8 cellular contexts compared by ENCODE assay signal in genomic region chr11:6646631-6647281, GRCh38. TPM values are rescaled to one million over a fixed set of nuclear protein-coding genes. Genes with fewer than 3 reads are reported as not detected.
A peak's percentile ranks its signal among the peaks of the same experiment; 100 is the strongest.
DNase-seq lines count a peak whose midpoint lies in the region; ATAC-seq and TF ChIP-seq lines count a peak whose summit lies in the region.

No MANE protein-coding gene starts in this region.

- POLR2A ChIA-PET in AG04450 (lab: Yijun Ruan, JAX) = interaction anchor here (0.7 to 1.3 kb wide), 5 partner anchors 11 to 173 kb away, joined by 3 to 9 read pairs (median 6); partner anchors contain the start of genes TAF10, TPP1 and TRIM3
- POLR2A ChIA-PET in T-cell (lab: Charles Lee) = interaction anchor here in 1 of 2 donors (0.6 kb wide), 1 partner anchor 108 kb away, joined by 6 read pairs; no protein-coding TSS in a partner anchor

- H3K27me3 Mint-ChIP-seq in T-cell (no peaks in the 10 kb centered on the region), mesothelial cell of epicardium (ENCODE audit: low read depth) (no peaks in the 10 kb centered on the region)

- no peak for TF ChIP-seq CTCF in AG04450 (IDR thresholded peaks at IDR 0.05; ENCODE audit: low read depth, low read length)
- TF ChIP-seq CTCF in mesothelial cell of epicardium (IDR thresholded peaks at IDR 0.05; ENCODE audit: unreplicated experiment) = no peak

- H3K27ac Mint-ChIP-seq in T-cell = no peak overlapping the region
- H3K27ac Mint-ChIP-seq in mesothelial cell of epicardium = no peak overlapping the region

- H3K4me1 Mint-ChIP-seq in T-cell = no peaks in the 10 kb centered on the region
- peaks cover 3% of the 10 kb centered on the region for H3K4me1 Mint-ChIP-seq in mesothelial cell of epicardium

- H3K4me3 ChIP-seq in AG04450 (ENCODE audit: low read depth, low read length) = peak overlapping the region; percentile 18; the same call in 1 of the 2 replicates

- H3K9me3 ChIP-seq in AG04450 (ENCODE audit: control insufficient read depth, insufficient read depth, low read length) = no peaks in the 10 kb centered on the region

- H3K36me3 Mint-ChIP-seq in T-cell (no peaks in the 10 kb centered on the region), mesothelial cell of epicardium (peaks cover 3% of the 10 kb centered on the region)

- H3K4me3 Mint-ChIP-seq in T-cell (no peak overlapping the region), mesothelial cell of epicardium (no peak overlapping the region)

- no peaks in the 10 kb centered on the region for H3K9me3 Mint-ChIP-seq in T-cell
- H3K9me3 Mint-ChIP-seq in mesothelial cell of epicardium = no peaks in the 10 kb centered on the region

- peak overlapping the region; percentile 21 for H3K27ac ChIP-seq in AG04450 (ENCODE audit: low read depth, low read length)

- DNase-seq in AG04450 (ENCODE audit: low read depth, low spot score) (no peak), T-cell (peak in 14 of 34 experiments; percentile 14 to 59 (median 25)), Right ventricle myocardium inferior (ENCODE audit: missing footprints) (peak; percentile 74), NCI-H748 (lab: John Stamatoyannopoulos, UW; ENCODE audit: unreplicated experiment) (no peak), mesothelial cell of epicardium (ENCODE audit: low spot score in 2 of 2, unreplicated experiment in 2 of 2) (no peak)
- peak; percentile 23 for DNase-seq in stimulated activated CD4-positive, alpha-beta T cell treated with anti-CD3 and anti-CD28 coated beads, Interleukin-4, amount 100 ng/mL, for 24 hours

- CTCF ChIA-PET in AG04450 (lab: Charles Lee) (interaction anchor here (1.1 to 1.5 kb wide), 4 partner anchors 11 to 36 kb away, joined by 3 to 5 read pairs (median 4); partner anchors contain the start of genes MRPL17 and TAF10), T-cell (lab: Charles Lee) (interaction anchor here (0.6 to 1.2 kb wide), 3 partner anchors 21 to 54 kb away, joined by 3 to 4 read pairs (median 3); no protein-coding TSS in a partner anchor)

- intact Hi-C loops in Right ventricle myocardium inferior (cut with DNase I) = loop anchor here (5.0 kb wide), 1 partner anchor 36 kb away; the partner anchor contains the start of gene MRPL17

- peak; percentile 88 for ATAC-seq in GM18873 (IDR thresholded peaks at IDR 0.05; ENCODE audit: low FRiP score, unreplicated experiment)
- peak; percentile 82 for ATAC-seq in HG03045 (IDR thresholded peaks at IDR 0.05; ENCODE audit: unreplicated experiment)
- peak; percentile 70 to 86 (median 79) for ATAC-seq in T-cell (replicated peaks in 1 of 4)
- peak; percentile 74 for ATAC-seq in Right ventricle myocardium inferior

- peaks cover 5% of the 10 kb centered on the region for H3K27me3 ChIP-seq in AG04450 (ENCODE audit: control insufficient read depth, insufficient read depth, low read length)

RNA-seq across cellular contexts. Expression of gene DCHS1, which starts 8.9 kb away (rescaled TPM):
- 8.7 and 11.2 TPM in 2 replicates for polyA plus RNA-seq in AG04450 (2011; rRNA removed)
- polyA minus RNA-seq in AG04450 (2011; rRNA and poly(A)+ RNA removed) = 24.9 and 30.7 TPM in 2 replicates
- 10 to 100 TPM in 3 of 5 donors, 1 to 10 TPM in 2; 4.9 to 14.8 (median 10.4) TPM for total RNA-seq in T-cell
- 10.7 TPM for total RNA-seq in Right ventricle myocardium inferior
- 75.9 to 81.2 TPM (median 77.3 TPM) in 3 replicates for total RNA-seq in mesothelial cell of epicardium

RNA-seq across cellular contexts. Expression of gene TPP1, which starts 27.5 kb away (rescaled TPM):
- polyA plus RNA-seq in AG04450 (2011; rRNA removed) = 128 and 152 TPM in 2 replicates
- polyA minus RNA-seq in AG04450 (2011; rRNA and poly(A)+ RNA removed) = 83.1 and 118 TPM in 2 replicates
- 100 to 1,000 TPM in 3 of 5 donors, 10 to 100 TPM in 2; 67.4 to 168 (median 132) TPM for total RNA-seq in T-cell
- 81.5 TPM for total RNA-seq in Right ventricle myocardium inferior
- 45.8 to 50.1 TPM (median 46.0 TPM) in 3 replicates for total RNA-seq in mesothelial cell of epicardium

RNA-seq across cellular contexts. Expression of gene TAF10, which starts 34.7 kb away (rescaled TPM):
- polyA plus RNA-seq in AG04450 (2011; rRNA removed) = 170 and 215 TPM in 2 replicates
- 111 and 155 TPM in 2 replicates for polyA minus RNA-seq in AG04450 (2011; rRNA and poly(A)+ RNA removed)
- total RNA-seq in T-cell = 100 to 1,000 TPM in 4 of 5 donors, 10 to 100 TPM in 1; 99.4 to 152 (median 144) TPM
- 90.9 TPM for total RNA-seq in Right ventricle myocardium inferior
- total RNA-seq in mesothelial cell of epicardium = 112 to 119 TPM (median 115 TPM) in 3 replicates

RNA-seq across cellular contexts. Expression of gene MRPL17, which starts 36.4 kb away (rescaled TPM):
- 63.3 and 69.1 TPM in 2 replicates for polyA plus RNA-seq in AG04450 (2011; rRNA removed)
- polyA minus RNA-seq in AG04450 (2011; rRNA and poly(A)+ RNA removed) = 36.0 and 40.3 TPM in 2 replicates
- total RNA-seq in T-cell = 10 to 100 TPM; 12.1 to 33.1 (median 30.2) TPM
- 44.8 TPM for total RNA-seq in Right ventricle myocardium inferior
- total RNA-seq in mesothelial cell of epicardium = 41.6 to 45.3 TPM (median 42.7 TPM) in 3 replicates

RNA-seq across cellular contexts. Expression of gene ILK, which starts 43.2 kb away (rescaled TPM):
- 362 and 417 TPM in 2 replicates for polyA plus RNA-seq in AG04450 (2011; rRNA removed)
- 303 and 387 TPM in 2 replicates for polyA minus RNA-seq in AG04450 (2011; rRNA and poly(A)+ RNA removed)
- total RNA-seq in T-cell (100 to 1,000 TPM in 2 of 5 donors, 10 to 100 TPM in 3; 49.3 to 111 (median 99.4) TPM), Right ventricle myocardium inferior (233 TPM), mesothelial cell of epicardium (127 to 144 TPM (median 130 TPM) in 3 replicates)

Comparison
In these comparisons a context has a peak if more than half of its experiments do, and no peak if none do; other contexts are left out.
1. DNase-seq: peak in Right ventricle myocardium inferior (single experiment) and stimulated activated CD4-positive, alpha-beta T cell treated with anti-CD3 and anti-CD28 coated beads, Interleukin-4, amount 100 ng/mL, for 24 hours (single experiment); none in AG04450 (single experiment), NCI-H748 (single experiment) and mesothelial cell of epicardium (0 of 2).
2. Peak in every context shown above with its lines, with median percentiles within 50 percentile points of each other: ATAC-seq.